Comparison of ENCODE assay signal across 8 cellular contexts in genomic region chr6:146857960-146858308, GRCh38.
DNase-seq lines count a peak whose midpoint lies in the region; ATAC-seq lines count a peak whose summit lies in the region.

No MANE protein-coding gene starts in this region.

- H3K9ac ChIP-seq in BLaER1 treated with 17β-estradiol and CSF1 and Interleukin-3, amounts not matched to agents 10 nM and 100 nM, result no peak overlapping the region

- no peaks in the 10 kb centered on the region for H3K36me3 Mint-ChIP-seq in memory B cell

- no peak overlapping the region for H3K4me3 ChIP-seq in BLaER1 treated with 17β-estradiol and CSF1 and Interleukin-3, amounts not matched to agents 10 nM and 100 nM
- no peak overlapping the region for H3K4me3 ChIP-seq in HAP-1

- ATAC-seq in GM21390 (IDR thresholded peaks at IDR 0.05; ENCODE audit: unreplicated experiment) (peak; percentile 16), memory B cell (ENCODE audit: low read depth) (peak; percentile 33)

- H4K20me1 ChIP-seq in BLaER1 treated with 17β-estradiol and CSF1 and Interleukin-3, amounts not matched to agents 10 nM and 100 nM, result no peaks in the 10 kb centered on the region

- peaks cover 0 to 2% (median 0%) of the 10 kb centered on the region in 11 experiments; a peak in 3 of 22 replicates for H3K9me3 ChIP-seq in BLaER1 treated with 17β-estradiol and CSF1 and Interleukin-3, amounts not matched to agents 10 nM and 100 nM (replicated peaks in 1 of 11)
- no peaks in the 10 kb centered on the region for H3K9me3 ChIP-seq in HAP-1

- H3K36me3 ChIP-seq in BLaER1 treated with 17β-estradiol and CSF1 and Interleukin-3, amounts not matched to agents 10 nM and 100 nM, result no peaks in the 10 kb centered on the region
- H3K36me3 ChIP-seq in HAP-1 (replicated peaks), result no peaks in the 10 kb centered on the region

- peaks cover 0 to 6% (median 0%) of the 10 kb centered on the region in 10 experiments; a peak in 2 of 20 replicates for H3K4me1 ChIP-seq in BLaER1 treated with 17β-estradiol and CSF1 and Interleukin-3, amounts not matched to agents 10 nM and 100 nM
- H3K4me1 ChIP-seq in HAP-1, result no peaks in the 10 kb centered on the region

- peak overlapping the region; percentile 69 for H3K4me3 Mint-ChIP-seq in memory B cell

- H3K27ac Mint-ChIP-seq in memory B cell, result no peak overlapping the region

- no peak overlapping the region for H3K27ac ChIP-seq in BLaER1 treated with 17β-estradiol and CSF1 and Interleukin-3, amounts not matched to agents 10 nM and 100 nM

- peak; percentile 30 for DNase-seq in NCI-H1092 (lab: John Stamatoyannopoulos, UW)
- peak; percentile 97 for DNase-seq in brain pericyte (ENCODE audit: low read depth, low spot score)
- DNase-seq in memory B cell (ENCODE audit: low spot score in 2 of 2), result peak in 1 of 2 donors; percentile 13
- no peak for DNase-seq in GM19238 (ENCODE audit: insufficient read length, low spot score)
- no peak for DNase-seq in HAP-1 (ENCODE audit: low spot score in 2 of 2)
- no peak for DNase-seq in NCI-H2171 treated with DMSO at 0.1 percent for 48 hours (lab: John Stamatoyannopoulos, UW)

- H3K4me2 ChIP-seq in BLaER1 treated with 17β-estradiol and CSF1 and Interleukin-3, amounts not matched to agents 10 nM and 100 nM, result peak overlapping the region in 10 of 11 experiments; percentile 27 to 67 (median 56); a peak in 15 of 22 replicates

- H3K27me3 Mint-ChIP-seq in memory B cell, result no peaks in the 10 kb centered on the region

- peaks cover 3% of the 10 kb centered on the region for H3K4me1 Mint-ChIP-seq in memory B cell

- no peaks in the 10 kb centered on the region for H3K27me3 ChIP-seq in BLaER1 treated with 17β-estradiol and CSF1 and Interleukin-3, amounts not matched to agents 10 nM and 100 nM
- no peaks in the 10 kb centered on the region for H3K27me3 ChIP-seq in HAP-1 (ENCODE audit: low read depth)

- peaks cover 1% of the 10 kb centered on the region for H3K9me3 Mint-ChIP-seq in memory B cell

- in situ Hi-C loops in HAP-1 (cut with MboI; ENCODE audit: low sequenced_read_pairs), result no loop called here

Comparison
In these comparisons a context has a peak if more than half of its experiments do, and no peak if none do; other contexts are left out.
1. DNase-seq: peak in NCI-H1092 (single experiment) and brain pericyte (single experiment); none in GM19238 (single experiment), HAP-1 (0 of 2) and NCI-H2171 treated with DMSO at 0.1 percent for 48 hours (single experiment).